ENCODE assay signal across 25 cellular contexts in genomic region chr6:149699150-149699549, GRCh38. TPM values are rescaled to one million over a fixed set of nuclear protein-coding genes. Genes with fewer than 3 reads are reported as not detected.
DNase-seq lines count a peak whose midpoint lies in the region; ATAC-seq and TF ChIP-seq lines count a peak whose summit lies in the region.
"Had no signal": no experiment of that assay in that cellular context is flagged by ENCODE, and none has a peak within 500 bp of the region (broad histone marks: within the 10 kb centered on the region; RNA-seq: fewer than 3 reads in every experiment).

No MANE protein-coding gene starts in this region.

- H3K79me2 ChIP-seq in Loucy (ENCODE audit: insufficient read depth, low read length), result peaks cover 95% of the 10 kb centered on the region

- H3K4me2 ChIP-seq in Loucy (ENCODE audit: low read depth, low read length, poor library complexity, severe bottlenecking), result no peak overlapping the region

- no peak overlapping the region for H3K4me3 ChIP-seq in Loucy (ENCODE audit: low read length, poor library complexity, severe bottlenecking)
- H3K4me3 ChIP-seq in epithelial cell of esophagus (ENCODE audit: low read length), result no peak overlapping the region
- no peak overlapping the region for H3K4me3 ChIP-seq in aorta (ENCODE audit: low read length in 2 of 2)
- H3K4me3 ChIP-seq: lung, sigmoid colon, tibial artery, vagina had no signal

- no peak overlapping the region for H3K9ac ChIP-seq in Loucy (ENCODE audit: low read depth, low read length, poor library complexity, severe bottlenecking)

- H3K4me3 Mint-ChIP-seq in activated CD4-positive, alpha-beta T cell treated with anti-CD3 and anti-CD28 coated beads for 36 hours, result no peak overlapping the region
- no peak overlapping the region for H3K4me3 Mint-ChIP-seq in activated CD4-positive, alpha-beta T cell treated with anti-CD3 and anti-CD28 coated beads, Interleukin-2, amount 10 ng/mL, durations not matched to agents 24 days and 14 days
- H3K4me3 Mint-ChIP-seq: activated naive CD8-positive, alpha-beta T cell; CD4-positive, CD25-positive, alpha-beta regulatory T cell; naive thymus-derived CD4-positive, alpha-beta T cell had no signal

- H3K4me1 ChIP-seq in Loucy (ENCODE audit: insufficient read depth, low read length, poor library complexity, severe bottlenecking), result no peaks in the 10 kb centered on the region
- H3K4me1 ChIP-seq in aorta (ENCODE audit: control insufficient read depth in 1 of 2, insufficient read depth in 2 of 2, low read length in 2 of 2), result peaks cover 0 to 4% of the 10 kb centered on the region in 2 donors

- H3K36me3 ChIP-seq in Loucy (ENCODE audit: insufficient read depth, low read length), result peaks cover 73% of the 10 kb centered on the region
- peaks cover 0 to 2% of the 10 kb centered on the region in 2 donors for H3K36me3 ChIP-seq in aorta (ENCODE audit: control insufficient read depth in 1 of 2, insufficient read depth in 2 of 2, low read length in 1 of 2)

- 96 to 98% methylated on average over 2 of the region's 2 CpGs for WGBS in aorta, 2 donors

- intact Hi-C loops in activated CD4-positive, alpha-beta T cell treated with anti-CD3 and anti-CD28 coated beads for 36 hours (cut with DNase I, micrococcal nuclease), result no loop called here
- intact Hi-C loops in activated CD4-positive, alpha-beta T cell treated with anti-CD3 and anti-CD28 coated beads, Interleukin-2, amount 10 ng/mL, durations not matched to agents 24 days and 14 days (cut with micrococcal nuclease), result no loop called here
- intact Hi-C loops in aorta (cut with DNase I), result no loop called here

- H3K9me3 ChIP-seq in Loucy (ENCODE audit: insufficient read depth, low read depth, low read length) (no peaks in the 10 kb centered on the region), aorta (ENCODE audit: control insufficient read depth, low read length) (no peaks in the 10 kb centered on the region)
- H3K9me3 ChIP-seq: sigmoid colon, tibial artery, vagina had no signal

- no peak for ATAC-seq in activated CD4-positive, alpha-beta T cell treated with anti-CD3 and anti-CD28 coated beads for 36 hours
- no peak for ATAC-seq in aorta (ENCODE audit: low FRiP score)
- ATAC-seq: naive thymus-derived CD4-positive, alpha-beta T cell had no signal

- CTCF ChIA-PET in activated CD4-positive, alpha-beta T cell treated with anti-CD3 and anti-CD28 coated beads for 36 hours (lab: Charles Lee), result interaction anchor here (1.2 to 1.6 kb wide), 2 partner anchors 12 to 15 kb away, joined by 3 to 5 read pairs; no protein-coding TSS in a partner anchor

- peaks cover 12% of the 10 kb centered on the region for H3K4me1 Mint-ChIP-seq in activated CD4-positive, alpha-beta T cell treated with anti-CD3 and anti-CD28 coated beads for 36 hours
- H3K4me1 Mint-ChIP-seq in activated CD4-positive, alpha-beta T cell treated with anti-CD3 and anti-CD28 coated beads, Interleukin-2, amount 10 ng/mL, durations not matched to agents 24 days and 14 days, result peaks cover 12% of the 10 kb centered on the region

- no peaks in the 10 kb centered on the region for H3K9me2 ChIP-seq in Loucy (replicated peaks; ENCODE audit: low read depth, low read length)

- H3K9me3 Mint-ChIP-seq in activated CD4-positive, alpha-beta T cell treated with anti-CD3 and anti-CD28 coated beads for 36 hours (ENCODE audit: low read depth), result no peaks in the 10 kb centered on the region
- H3K9me3 Mint-ChIP-seq in activated CD4-positive, alpha-beta T cell treated with anti-CD3 and anti-CD28 coated beads, Interleukin-2, amount 10 ng/mL, durations not matched to agents 24 days and 14 days, result no peaks in the 10 kb centered on the region
- H3K9me3 Mint-ChIP-seq: activated T-helper 2 cell treated with anti-CD3 and anti-CD28 coated beads, Interferon-gamma antibody, Interleukin-2, Interleukin-4, amounts not matched to agents 10 μg/mL and 5 μg/mL and 100 μg/mL, durations not matched to agents 14 hours and 24 hours and 36 hours; CD4-positive, CD25-positive, alpha-beta regulatory T cell; naive thymus-derived CD4-positive, alpha-beta T cell had no signal

- H3K27me3 ChIP-seq in Loucy (ENCODE audit: insufficient read depth, low read length, poor library complexity, severe bottlenecking), result no peaks in the 10 kb centered on the region
- no peaks in the 10 kb centered on the region for H3K27me3 ChIP-seq in aorta (ENCODE audit: control insufficient read depth in 1 of 2, insufficient read depth in 2 of 2, low read length in 1 of 2)
- H3K27me3 ChIP-seq: sigmoid colon, tibial artery, vagina had no signal

- POLR2A ChIA-PET in activated CD4-positive, alpha-beta T cell treated with anti-CD3 and anti-CD28 coated beads for 36 hours (lab: Charles Lee), result no interaction called here

- TF ChIP-seq CTCF in Loucy (conservative IDR thresholded peaks at IDR 0.05; ENCODE audit: low read length) (peak; percentile 30; the same call in 1 of the 2 replicates), epithelial cell of esophagus (IDR thresholded peaks at IDR 0.05; ENCODE audit: insufficient read depth, low read depth, low read length, missing control alignments) (peak; percentile 11)

- peak; percentile 41 for DNase-seq in activated CD4-positive, alpha-beta T cell treated with anti-CD3 and anti-CD28 coated beads for 36 hours
- no peak for DNase-seq in activated CD4-positive, alpha-beta T cell treated with anti-CD3 and anti-CD28 coated beads, Interleukin-2, amount 10 ng/mL, durations not matched to agents 24 days and 14 days
- no peak for DNase-seq in epithelial cell of esophagus (ENCODE audit: low read depth)
- no peak for DNase-seq in aorta
- no peak for DNase-seq in NCI-H2029 treated with DMSO at 0.1 percent for 48 hours (lab: John Stamatoyannopoulos, UW)
- DNase-seq: activated CD4-positive, CD25-positive, alpha-beta regulatory T cell treated with anti-CD3 and anti-CD28 coated beads, Interleukin-2, amount 50 U/mL, for 72 hours; Calu3; CD4-positive, CD25-positive, alpha-beta regulatory T cell; GOT3; hypothalamus; naive thymus-derived CD4-positive, alpha-beta T cell; NCI-H1092 treated with DMSO at 0.1 percent for 48 hours; NCI-H1694 treated with DMSO at 0.1 percent for 48 hours; NCI-H524 treated with DMSO at 0.1 percent for 48 hours; Right ventricle myocardium superior; sigmoid colon; stimulated activated CD4-positive, alpha-beta T cell treated with anti-CD3 and anti-CD28 coated beads, Interleukin-4, amount 100 ng/mL, for 1 hour; T-helper 2 cell; tibial artery had no signal

- peaks cover 85% of the 10 kb centered on the region for H4K20me1 ChIP-seq in Loucy (ENCODE audit: insufficient read depth, low read length, poor library complexity, severe bottlenecking)

- no peaks in the 10 kb centered on the region for H3F3A ChIP-seq in Loucy (ENCODE audit: low read depth)

- no peaks in the 10 kb centered on the region for H3K27me3 Mint-ChIP-seq in activated CD4-positive, alpha-beta T cell treated with anti-CD3 and anti-CD28 coated beads for 36 hours
- H3K27me3 Mint-ChIP-seq in activated CD4-positive, alpha-beta T cell treated with anti-CD3 and anti-CD28 coated beads, Interleukin-2, amount 10 ng/mL, durations not matched to agents 24 days and 14 days, result no peaks in the 10 kb centered on the region
- H3K27me3 Mint-ChIP-seq: activated naive CD8-positive, alpha-beta T cell; CD4-positive, CD25-positive, alpha-beta regulatory T cell; naive thymus-derived CD4-positive, alpha-beta T cell; progenitor cell of endocrine pancreas had no signal

- no peak overlapping the region for H3K27ac Mint-ChIP-seq in activated CD4-positive, alpha-beta T cell treated with anti-CD3 and anti-CD28 coated beads for 36 hours
- no peak overlapping the region for H3K27ac Mint-ChIP-seq in activated CD4-positive, alpha-beta T cell treated with anti-CD3 and anti-CD28 coated beads, Interleukin-2, amount 10 ng/mL, durations not matched to agents 24 days and 14 days
- H3K27ac Mint-ChIP-seq: activated naive CD8-positive, alpha-beta T cell; activated T-helper 2 cell treated with anti-CD3 and anti-CD28 coated beads, Interferon-gamma antibody, Interleukin-2, Interleukin-4, amounts not matched to agents 10 μg/mL and 5 μg/mL and 100 μg/mL, durations not matched to agents 14 hours and 24 hours and 36 hours; progenitor cell of endocrine pancreas had no signal

- H3K36me3 Mint-ChIP-seq in activated CD4-positive, alpha-beta T cell treated with anti-CD3 and anti-CD28 coated beads for 36 hours (ENCODE audit: low read depth), result peaks cover 17% of the 10 kb centered on the region
- peaks cover 21% of the 10 kb centered on the region for H3K36me3 Mint-ChIP-seq in activated CD4-positive, alpha-beta T cell treated with anti-CD3 and anti-CD28 coated beads, Interleukin-2, amount 10 ng/mL, durations not matched to agents 24 days and 14 days (ENCODE audit: low read depth)
- H3K36me3 Mint-ChIP-seq: activated naive CD8-positive, alpha-beta T cell had no signal

- no peak overlapping the region for H3K27ac ChIP-seq in aorta (ENCODE audit: low read depth in 1 of 2, low read length in 2 of 2)
- H3K27ac ChIP-seq: sigmoid colon, tibial artery, vagina had no signal

- H2AFZ ChIP-seq in Loucy (ENCODE audit: low read length), result no peak overlapping the region

RNA-seq across cellular contexts. Expression of gene LATS1, which starts 18.8 kb away (rescaled TPM):
- 10 to 100 TPM; 21.2 to 23.5 TPM for total RNA-seq in activated CD4-positive, alpha-beta T cell treated with anti-CD3 and anti-CD28 coated beads for 36 hours
- 31.8 and 33.7 TPM in 2 replicates for total RNA-seq in activated CD4-positive, alpha-beta T cell treated with anti-CD3 and anti-CD28 coated beads, Interleukin-2, amount 10 ng/mL, durations not matched to agents 24 days and 14 days
- 10 to 100 TPM; 31.5 to 39.2 TPM for total RNA-seq in aorta
- 1 to 10 TPM; 5.4 to 7.0 TPM for polyA plus RNA-seq in aorta

RNA-seq across cellular contexts. Expression of gene NUP43, which starts 47.2 kb away (rescaled TPM):
- 10 to 100 TPM; 80.5 to 89.4 TPM for total RNA-seq in activated CD4-positive, alpha-beta T cell treated with anti-CD3 and anti-CD28 coated beads for 36 hours
- 78.9 and 93.7 TPM in 2 replicates for total RNA-seq in activated CD4-positive, alpha-beta T cell treated with anti-CD3 and anti-CD28 coated beads, Interleukin-2, amount 10 ng/mL, durations not matched to agents 24 days and 14 days
- total RNA-seq in aorta, result 10 to 100 TPM; 28.6 to 32.1 TPM
- 10 to 100 TPM in 1 of 2 donors, 1 to 10 TPM in 1; 3.6 to 10.6 TPM for polyA plus RNA-seq in aorta

RNA-seq across cellular contexts. Expression of gene PCMT1, which starts 50.4 kb away (rescaled TPM):
- 10 to 100 TPM; 90.1 to 91.3 TPM for total RNA-seq in activated CD4-positive, alpha-beta T cell treated with anti-CD3 and anti-CD28 coated beads for 36 hours
- 98.0 and 101 TPM in 2 replicates for total RNA-seq in activated CD4-positive, alpha-beta T cell treated with anti-CD3 and anti-CD28 coated beads, Interleukin-2, amount 10 ng/mL, durations not matched to agents 24 days and 14 days
- 10 to 100 TPM; 48.4 to 55.9 TPM for total RNA-seq in aorta
- polyA plus RNA-seq in aorta, result 10 to 100 TPM; 51.9 to 72.1 TPM

RNA-seq across cellular contexts. Expression of gene KATNA1, which starts 50.6 kb away (rescaled TPM):
- total RNA-seq in activated CD4-positive, alpha-beta T cell treated with anti-CD3 and anti-CD28 coated beads for 36 hours, result 10 to 100 TPM; 18.1 to 21.6 TPM
- 18.9 and 23.0 TPM in 2 replicates for total RNA-seq in activated CD4-positive, alpha-beta T cell treated with anti-CD3 and anti-CD28 coated beads, Interleukin-2, amount 10 ng/mL, durations not matched to agents 24 days and 14 days
- 10 to 100 TPM; 15.9 to 18.5 TPM for total RNA-seq in aorta
- 10 to 100 TPM; 16.4 to 19.8 TPM for polyA plus RNA-seq in aorta
